15 cellular contexts compared by ENCODE assay signal in genomic region chr11:134485316-134485715, GRCh38.
DNase-seq lines count a peak whose midpoint lies in the region; ATAC-seq and TF ChIP-seq lines count a peak whose summit lies in the region.
"Had no signal": no experiment of that assay in that cellular context is flagged by ENCODE, and none has a peak within 500 bp of the region (broad histone marks: within the 10 kb centered on the region; RNA-seq: fewer than 3 reads in every experiment).

No MANE protein-coding gene starts in this region.

- H3K9me3 Mint-ChIP-seq in activated naive CD8-positive, alpha-beta T cell treated with anti-CD3 and anti-CD28 coated beads, Interleukin-2, amount 10 ng/mL, durations not matched to agents 7 days and 5 days: no peaks in the 10 kb centered on the region
- H3K9me3 Mint-ChIP-seq in activated naive CD8-positive, alpha-beta T cell treated with anti-CD3 and anti-CD28 coated beads, Interleukin-2, amount 50 U/mL, for 24 hours: no peaks in the 10 kb centered on the region
- H3K9me3 Mint-ChIP-seq: CD14-positive monocyte had no signal

- H3K4me1 ChIP-seq in upper lobe of right lung: no peaks in the 10 kb centered on the region
- H3K4me1 ChIP-seq: BLaER1 had no signal

- no peak for DNase-seq in activated naive CD8-positive, alpha-beta T cell treated with anti-CD3 and anti-CD28 coated beads, Interleukin-2, amount 10 ng/mL, durations not matched to agents 7 days and 5 days
- DNase-seq in activated naive CD8-positive, alpha-beta T cell treated with anti-CD3 and anti-CD28 coated beads, Interleukin-2, amount 50 U/mL, for 24 hours: no peak
- DNase-seq in islet precursor cell: peak; percentile 26
- DNase-seq in upper lobe of right lung: peak; percentile 40
- DNase-seq in activated T-cell treated with anti-CD3 and anti-CD28 coated beads, Interleukin-2, amount 50 U/mL, for 48 hours: no peak
- DNase-seq in NCI-H2107 (lab: John Stamatoyannopoulos, UW): no peak
- DNase-seq: 8988T; CD4-positive, alpha-beta memory T cell; DMS153; DMS79; GDM1; HCEC 1CT had no signal

- no peaks in the 10 kb centered on the region for H3K36me3 ChIP-seq in upper lobe of right lung
- H3K36me3 ChIP-seq: BLaER1 had no signal

- H3K4me3 Mint-ChIP-seq in activated naive CD8-positive, alpha-beta T cell treated with anti-CD3 and anti-CD28 coated beads, Interleukin-2, amount 10 ng/mL, durations not matched to agents 7 days and 5 days: no peak overlapping the region
- H3K4me3 Mint-ChIP-seq in activated naive CD8-positive, alpha-beta T cell treated with anti-CD3 and anti-CD28 coated beads, Interleukin-2, amount 50 U/mL, for 24 hours: no peak overlapping the region
- H3K4me3 Mint-ChIP-seq: CD14-positive monocyte; CD4-positive, alpha-beta memory T cell had no signal

- H3K27ac ChIP-seq in upper lobe of right lung: no peak overlapping the region
- H3K27ac ChIP-seq: BLaER1 had no signal

- H3K4me1 Mint-ChIP-seq in activated naive CD8-positive, alpha-beta T cell treated with anti-CD3 and anti-CD28 coated beads, Interleukin-2, amount 10 ng/mL, durations not matched to agents 7 days and 5 days: no peaks in the 10 kb centered on the region
- no peaks in the 10 kb centered on the region for H3K4me1 Mint-ChIP-seq in activated naive CD8-positive, alpha-beta T cell treated with anti-CD3 and anti-CD28 coated beads, Interleukin-2, amount 50 U/mL, for 24 hours
- H3K4me1 Mint-ChIP-seq: CD14-positive monocyte; CD4-positive, alpha-beta memory T cell had no signal

- no peak for TF ChIP-seq CTCF in upper lobe of right lung (IDR thresholded peaks at IDR 0.05)

- H3K27me3 Mint-ChIP-seq in activated naive CD8-positive, alpha-beta T cell treated with anti-CD3 and anti-CD28 coated beads, Interleukin-2, amount 10 ng/mL, durations not matched to agents 7 days and 5 days: peaks cover 7% of the 10 kb centered on the region
- H3K27me3 Mint-ChIP-seq in activated naive CD8-positive, alpha-beta T cell treated with anti-CD3 and anti-CD28 coated beads, Interleukin-2, amount 50 U/mL, for 24 hours: peaks cover 2% of the 10 kb centered on the region

- no peaks in the 10 kb centered on the region for H3K9me3 ChIP-seq in upper lobe of right lung
- H3K9me3 ChIP-seq: BLaER1 had no signal

- POLR2A ChIA-PET in activated naive CD8-positive, alpha-beta T cell treated with anti-CD3 and anti-CD28 coated beads, Interleukin-2, amount 10 ng/mL, durations not matched to agents 7 days and 5 days (lab: Charles Lee): no interaction called here

- H3K27ac Mint-ChIP-seq in activated naive CD8-positive, alpha-beta T cell treated with anti-CD3 and anti-CD28 coated beads, Interleukin-2, amount 10 ng/mL, durations not matched to agents 7 days and 5 days: peak overlapping the region; percentile 11
- no peak overlapping the region for H3K27ac Mint-ChIP-seq in activated naive CD8-positive, alpha-beta T cell treated with anti-CD3 and anti-CD28 coated beads, Interleukin-2, amount 50 U/mL, for 24 hours
- H3K27ac Mint-ChIP-seq: CD14-positive monocyte; CD4-positive, alpha-beta memory T cell had no signal

- H3K27me3 ChIP-seq in upper lobe of right lung: no peaks in the 10 kb centered on the region
- H3K27me3 ChIP-seq: BLaER1 had no signal

- intact Hi-C loops in upper lobe of right lung (cut with DNase I): no loop called here

- ATAC-seq in activated naive CD8-positive, alpha-beta T cell treated with anti-CD3 and anti-CD28 coated beads, Interleukin-2, amount 10 ng/mL, durations not matched to agents 7 days and 5 days (ENCODE audit: low read depth): no peak
- ATAC-seq in activated naive CD8-positive, alpha-beta T cell treated with anti-CD3 and anti-CD28 coated beads, Interleukin-2, amount 50 U/mL, for 24 hours: no peak
- ATAC-seq in upper lobe of right lung (no peak), GM19351 (IDR thresholded peaks at IDR 0.05; ENCODE audit: unreplicated experiment) (no peak)

- no peak overlapping the region for H3K4me3 ChIP-seq in upper lobe of right lung
- H3K4me3 ChIP-seq: BLaER1 had no signal

- no peaks in the 10 kb centered on the region for H3K36me3 Mint-ChIP-seq in activated naive CD8-positive, alpha-beta T cell treated with anti-CD3 and anti-CD28 coated beads, Interleukin-2, amount 10 ng/mL, durations not matched to agents 7 days and 5 days
- H3K36me3 Mint-ChIP-seq in activated naive CD8-positive, alpha-beta T cell treated with anti-CD3 and anti-CD28 coated beads, Interleukin-2, amount 50 U/mL, for 24 hours (ENCODE audit: low read depth): no peaks in the 10 kb centered on the region
- H3K36me3 Mint-ChIP-seq: CD14-positive monocyte; CD4-positive, alpha-beta memory T cell had no signal

Comparison
In these comparisons a context has a peak if more than half of its experiments do, and no peak if none do; other contexts are left out.
1. DNase-seq: peak in islet precursor cell (single experiment) and upper lobe of right lung (single experiment); none in activated naive CD8-positive, alpha-beta T cell treated with anti-CD3 and anti-CD28 coated beads, Interleukin-2, amount 10 ng/mL, durations not matched to agents 7 days and 5 days (single experiment), activated naive CD8-positive, alpha-beta T cell treated with anti-CD3 and anti-CD28 coated beads, Interleukin-2, amount 50 U/mL, for 24 hours (single experiment), activated T-cell treated with anti-CD3 and anti-CD28 coated beads, Interleukin-2, amount 50 U/mL, for 48 hours (0 of 2) and NCI-H2107 (single experiment).